Comparison of ENCODE assay signal across 18 cellular contexts in genomic region chr18:24065942-24066341, GRCh38. TPM values are rescaled to one million over a fixed set of nuclear protein-coding genes. Genes with fewer than 3 reads are reported as not detected.
DNase-seq lines count a peak whose midpoint lies in the region; ATAC-seq and TF ChIP-seq lines count a peak whose summit lies in the region.
"Had no signal": no experiment of that assay in that cellular context is flagged by ENCODE, and none has a peak within 500 bp of the region (broad histone marks: within the 10 kb centered on the region; RNA-seq: fewer than 3 reads in every experiment).

No MANE protein-coding gene starts in this region.

- H3K27me3 ChIP-seq in subcutaneous abdominal adipose tissue (ENCODE audit: control insufficient read depth in 5 of 5, insufficient read depth in 4 of 5, low read length in 5 of 5): no peaks in the 10 kb centered on the region
- H3K27me3 ChIP-seq in testis: no peaks in the 10 kb centered on the region
- no peaks in the 10 kb centered on the region for H3K27me3 ChIP-seq in uterus
- no peaks in the 10 kb centered on the region for H3K27me3 ChIP-seq in MG63

- POLR2A ChIA-PET in activated CD8-positive, alpha-beta T cell treated with anti-CD3 and anti-CD28 coated beads for 36 hours (lab: Charles Lee): interaction anchor here (0.8 to 1.2 kb wide), 4 partner anchors 10 to 53 kb away, joined by 3 read pairs; no protein-coding TSS in a partner anchor
- POLR2A ChIA-PET in activated CD8-positive, alpha-beta T cell treated with anti-CD3 and anti-CD28 coated beads, Interleukin-2, amount 10 ng/mL, durations not matched to agents 7 days and 5 days (lab: Charles Lee): no interaction called here

- H3K36me3 ChIP-seq in subcutaneous abdominal adipose tissue (ENCODE audit: control insufficient read depth in 5 of 5, insufficient read depth in 5 of 5, low read length in 5 of 5): peaks cover 0 to 14% (median 6%) of the 10 kb centered on the region in 5 donors
- no peaks in the 10 kb centered on the region for H3K36me3 ChIP-seq in testis (ENCODE audit: low read depth, missing control alignments)
- H3K36me3 ChIP-seq in uterus: no peaks in the 10 kb centered on the region
- no peaks in the 10 kb centered on the region for H3K36me3 ChIP-seq in MG63

- H3K4me1 ChIP-seq in subcutaneous abdominal adipose tissue (ENCODE audit: control insufficient read depth in 5 of 5, insufficient read depth in 5 of 5, low read length in 5 of 5) (peaks cover 0 to 46% (median 21%) of the 10 kb centered on the region in 5 donors), testis (peaks cover 5% of the 10 kb centered on the region), uterus (no peaks in the 10 kb centered on the region)

- H3K4me3 Mint-ChIP-seq in activated CD8-positive, alpha-beta T cell treated with anti-CD3 and anti-CD28 coated beads for 36 hours: no peak overlapping the region
- no peak overlapping the region for H3K4me3 Mint-ChIP-seq in activated CD8-positive, alpha-beta T cell treated with anti-CD3 and anti-CD28 coated beads, Interleukin-2, amount 10 ng/mL, durations not matched to agents 7 days and 5 days
- H3K4me3 Mint-ChIP-seq in central memory CD8-positive, alpha-beta T cell: no peak overlapping the region
- H3K4me3 Mint-ChIP-seq: HFFc6 had no signal

- peaks cover 61% of the 10 kb centered on the region for H3K4me1 Mint-ChIP-seq in activated CD8-positive, alpha-beta T cell treated with anti-CD3 and anti-CD28 coated beads for 36 hours (ENCODE audit: low read depth)
- H3K4me1 Mint-ChIP-seq in activated CD8-positive, alpha-beta T cell treated with anti-CD3 and anti-CD28 coated beads, Interleukin-2, amount 10 ng/mL, durations not matched to agents 7 days and 5 days (ENCODE audit: low read depth): peaks cover 44% of the 10 kb centered on the region
- H3K4me1 Mint-ChIP-seq in central memory CD8-positive, alpha-beta T cell: peaks cover 65% of the 10 kb centered on the region

- DNase-seq in activated CD8-positive, alpha-beta T cell treated with anti-CD3 and anti-CD28 coated beads for 36 hours: no peak
- no peak for DNase-seq in activated CD8-positive, alpha-beta T cell treated with anti-CD3 and anti-CD28 coated beads, Interleukin-2, amount 10 ng/mL, durations not matched to agents 7 days and 5 days
- DNase-seq in MV-4-11 (lab: John Stamatoyannopoulos, UW): peak; percentile 14
- DNase-seq in central memory CD8-positive, alpha-beta T cell (ENCODE audit: low spot score in 2 of 2): no peak
- DNase-seq in testis: no peak
- DNase-seq in uterus: no peak
- DNase-seq in MG63: no peak
- DNase-seq: 8988T; COR-L47; EL; HFFc6; KG1; NCI-H1105 treated with DMSO at 0.1 percent for 48 hours; NCI-H187 treated with DMSO at 0.1 percent for 48 hours; NCI-H69; NK-92 treated with Interleukin-12 subunit alpha and Interleukin-12 subunit beta, amount 100 ng/mL, for 24 hours; OCI-M1 had no signal

- peak overlapping the region; percentile 68 for H3K27ac ChIP-seq in subcutaneous abdominal adipose tissue (ENCODE audit: low read depth, low read length)
- H3K27ac ChIP-seq in testis: no peak overlapping the region
- no peak overlapping the region for H3K27ac ChIP-seq in uterus

- no peak for ATAC-seq in activated CD8-positive, alpha-beta T cell treated with anti-CD3 and anti-CD28 coated beads for 36 hours
- ATAC-seq in activated CD8-positive, alpha-beta T cell treated with anti-CD3 and anti-CD28 coated beads, Interleukin-2, amount 10 ng/mL, durations not matched to agents 7 days and 5 days: no peak
- no peak for ATAC-seq in central memory CD8-positive, alpha-beta T cell (replicated peaks; ENCODE audit: extremely low read depth, poor library complexity, severe bottlenecking)

- CTCF ChIA-PET in activated CD8-positive, alpha-beta T cell treated with anti-CD3 and anti-CD28 coated beads for 36 hours (lab: Charles Lee): interaction anchor here (1.3 kb wide), 1 partner anchor 10 kb away, joined by 3 read pairs; no protein-coding TSS in a partner anchor
- CTCF ChIA-PET in activated CD8-positive, alpha-beta T cell treated with anti-CD3 and anti-CD28 coated beads, Interleukin-2, amount 10 ng/mL, durations not matched to agents 7 days and 5 days (lab: Charles Lee): no interaction called here

- H3K36me3 Mint-ChIP-seq in activated CD8-positive, alpha-beta T cell treated with anti-CD3 and anti-CD28 coated beads for 36 hours (ENCODE audit: low read depth): peaks cover 27% of the 10 kb centered on the region
- H3K36me3 Mint-ChIP-seq in activated CD8-positive, alpha-beta T cell treated with anti-CD3 and anti-CD28 coated beads, Interleukin-2, amount 10 ng/mL, durations not matched to agents 7 days and 5 days (ENCODE audit: low read depth): peaks cover 48% of the 10 kb centered on the region
- H3K36me3 Mint-ChIP-seq in central memory CD8-positive, alpha-beta T cell (ENCODE audit: insufficient read depth): peaks cover 31% of the 10 kb centered on the region

- intact Hi-C loops in activated CD8-positive, alpha-beta T cell treated with anti-CD3 and anti-CD28 coated beads for 36 hours (cut with micrococcal nuclease): no loop called here
- intact Hi-C loops in testis (cut with DNase I; ENCODE audit: low total_unique reads) (no loop called here), uterus (cut with DNase I; ENCODE audit: low total_unique reads) (no loop called here)

- H3K4me3 ChIP-seq in subcutaneous abdominal adipose tissue (ENCODE audit: low read depth in 1 of 5, low read length in 5 of 5) (no peak overlapping the region), testis (no peak overlapping the region), uterus (no peak overlapping the region), MG63 (no peak overlapping the region)

- H3K27ac Mint-ChIP-seq in activated CD8-positive, alpha-beta T cell treated with anti-CD3 and anti-CD28 coated beads for 36 hours: peak overlapping the region; percentile 58
- no peak overlapping the region for H3K27ac Mint-ChIP-seq in activated CD8-positive, alpha-beta T cell treated with anti-CD3 and anti-CD28 coated beads, Interleukin-2, amount 10 ng/mL, durations not matched to agents 7 days and 5 days
- H3K27ac Mint-ChIP-seq in central memory CD8-positive, alpha-beta T cell (ENCODE audit: low read depth): peak overlapping the region; percentile 3
- H3K27ac Mint-ChIP-seq: HFFc6 had no signal

- no peaks in the 10 kb centered on the region for H3K9me3 Mint-ChIP-seq in activated CD8-positive, alpha-beta T cell treated with anti-CD3 and anti-CD28 coated beads for 36 hours
- no peaks in the 10 kb centered on the region for H3K9me3 Mint-ChIP-seq in activated CD8-positive, alpha-beta T cell treated with anti-CD3 and anti-CD28 coated beads, Interleukin-2, amount 10 ng/mL, durations not matched to agents 7 days and 5 days (ENCODE audit: insufficient read depth)
- H3K9me3 Mint-ChIP-seq in central memory CD8-positive, alpha-beta T cell: no peaks in the 10 kb centered on the region
- H3K9me3 Mint-ChIP-seq: HFFc6 had no signal

- H3K9me3 ChIP-seq in subcutaneous abdominal adipose tissue (ENCODE audit: control insufficient read depth in 5 of 5, low read length in 5 of 5) (no peaks in the 10 kb centered on the region), testis (no peaks in the 10 kb centered on the region), uterus (no peaks in the 10 kb centered on the region), MG63 (no peaks in the 10 kb centered on the region)

- TF ChIP-seq POLR2A in testis (IDR thresholded peaks at IDR 0.05) (no peak), uterus (IDR thresholded peaks at IDR 0.05) (no peak)

- no peak overlapping the region for H3K9ac ChIP-seq in subcutaneous abdominal adipose tissue (ENCODE audit: low read length in 5 of 5)

- TF ChIP-seq CTCF in activated CD8-positive, alpha-beta T cell treated with anti-CD3 and anti-CD28 coated beads for 36 hours (IDR thresholded peaks at IDR 0.05): no peak
- TF ChIP-seq CTCF in testis (IDR thresholded peaks at IDR 0.05): no peak
- no peak for TF ChIP-seq CTCF in uterus (IDR thresholded peaks at IDR 0.05)

- 69 to 83% methylated on average over 2 of the region's 2 CpGs for WGBS in testis, 2 donors

- no peaks in the 10 kb centered on the region for H3K27me3 Mint-ChIP-seq in activated CD8-positive, alpha-beta T cell treated with anti-CD3 and anti-CD28 coated beads for 36 hours
- H3K27me3 Mint-ChIP-seq in activated CD8-positive, alpha-beta T cell treated with anti-CD3 and anti-CD28 coated beads, Interleukin-2, amount 10 ng/mL, durations not matched to agents 7 days and 5 days (ENCODE audit: low read depth): no peaks in the 10 kb centered on the region
- no peaks in the 10 kb centered on the region for H3K27me3 Mint-ChIP-seq in central memory CD8-positive, alpha-beta T cell

RNA-seq across cellular contexts. Expression of gene TTC39C, which starts 51.4 kb away (rescaled TPM):
- 10 to 100 TPM; 37.9 to 43.0 TPM for total RNA-seq in activated CD8-positive, alpha-beta T cell treated with anti-CD3 and anti-CD28 coated beads for 36 hours
- 10 to 100 TPM; 71.5 to 72.2 TPM for total RNA-seq in activated CD8-positive, alpha-beta T cell treated with anti-CD3 and anti-CD28 coated beads, Interleukin-2, amount 10 ng/mL, durations not matched to agents 7 days and 5 days
- total RNA-seq in testis: 10 to 100 TPM; 57.7 to 68.3 TPM
- 70.4 TPM for polyA plus RNA-seq in testis (ENCODE audit: insufficient read depth, low read depth, low replicate concordance)
- total RNA-seq in uterus: 10 to 100 TPM; 25.6 to 50.6 (median 33.5) TPM
- 4.2 and 4.3 TPM in 2 replicates for total RNA-seq in MG63 (2014; rRNA removed; shearing (Covaris generic); ENCODE audit: low replicate concordance)
